Comparison of ENCODE assay signal across 34 cellular contexts in the genomic region with DNA sequence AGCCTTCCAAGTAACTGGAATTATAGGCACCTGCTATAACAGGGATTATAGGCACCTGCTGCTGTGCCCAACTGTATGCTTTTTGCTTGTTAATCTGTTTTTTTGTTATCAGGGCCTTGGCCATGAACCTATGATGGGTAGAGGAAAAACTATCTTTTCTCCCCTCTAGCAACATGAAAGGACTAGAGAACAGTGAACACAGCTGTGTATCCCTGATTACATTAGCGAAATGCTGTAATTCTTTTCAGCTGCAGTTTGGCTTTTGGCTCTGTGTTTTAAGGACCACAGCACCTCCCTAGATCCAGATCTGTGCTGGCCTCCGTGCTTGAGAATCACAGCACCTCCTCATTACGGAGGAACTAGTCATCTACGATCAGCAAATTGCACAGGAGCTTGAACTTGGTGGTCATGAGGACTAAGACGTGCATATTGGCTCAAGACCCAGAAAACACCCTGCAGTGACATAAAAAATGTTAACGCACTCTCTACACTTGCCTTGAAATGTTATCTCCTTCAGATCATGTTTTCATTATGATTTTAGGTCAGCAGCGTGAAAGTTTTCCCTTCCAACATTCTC. TPM values are rescaled to one million over a fixed set of nuclear protein-coding genes. Genes with fewer than 3 reads are reported as not detected.
"Had no signal": no experiment of that assay in that cellular context is flagged by ENCODE, and none has a peak within 500 bp of the region (broad histone marks: within the 10 kb centered on the region; RNA-seq: fewer than 3 reads in every experiment).

No MANE protein-coding gene starts in this region.

- ATAC-seq: activated CD8-positive, alpha-beta T cell treated with anti-CD3 and anti-CD28 coated beads for 36 hours; activated T-helper 17 cell treated with anti-CD3 and anti-CD28 coated beads, Interleukin-2, amount 50 U/mL, for 72 hours; Panc1 had no signal

- H3K4me1 ChIP-seq: SJCRH30 had no signal

- H3K27me3 Mint-ChIP-seq: activated CD4-positive, alpha-beta T cell treated with anti-CD3 and anti-CD28 coated beads, Interleukin-2, amount 10 ng/mL, durations not matched to agents 24 days and 14 days; activated CD8-positive, alpha-beta T cell treated with anti-CD3 and anti-CD28 coated beads for 36 hours; activated naive CD8-positive, alpha-beta T cell treated with anti-CD3 and anti-CD28 coated beads for 36 hours; activated T-helper 17 cell treated with anti-CD3 and anti-CD28 coated beads, Interleukin-2, amount 50 U/mL, for 72 hours had no signal

- H3K9me3 Mint-ChIP-seq: activated CD4-positive, alpha-beta T cell treated with anti-CD3 and anti-CD28 coated beads, Interleukin-2, amount 10 ng/mL, durations not matched to agents 24 days and 14 days; activated naive CD8-positive, alpha-beta T cell treated with anti-CD3 and anti-CD28 coated beads for 36 hours; activated T-helper 17 cell treated with anti-CD3 and anti-CD28 coated beads, Interleukin-2, amount 50 U/mL, for 72 hours had no signal

- H3K27ac Mint-ChIP-seq: activated CD4-positive, alpha-beta T cell treated with anti-CD3 and anti-CD28 coated beads, Interleukin-2, amount 10 ng/mL, durations not matched to agents 24 days and 14 days; activated CD8-positive, alpha-beta T cell treated with anti-CD3 and anti-CD28 coated beads for 36 hours; activated naive CD8-positive, alpha-beta T cell treated with anti-CD3 and anti-CD28 coated beads for 36 hours; activated T-cell treated with anti-CD3 and anti-CD28 coated beads, Interleukin-2, amount 50 U/mL, for 72 hours; activated T-helper 17 cell treated with anti-CD3 and anti-CD28 coated beads, Interleukin-2, amount 50 U/mL, for 72 hours had no signal

- H3K27ac ChIP-seq: SJCRH30, WERI-Rb-1 had no signal

- H3K27me3 ChIP-seq: SJCRH30 had no signal

- H3K4me1 Mint-ChIP-seq: activated T-helper 17 cell treated with anti-CD3 and anti-CD28 coated beads, Interleukin-2, amount 50 U/mL, for 72 hours had no signal

- DNase-seq: activated CD4-positive, alpha-beta T cell treated with anti-CD3 and anti-CD28 coated beads, Interleukin-2, amount 10 ng/mL, durations not matched to agents 24 days and 14 days; activated CD4-positive, alpha-beta T cell treated with anti-CD3 and anti-CD28 coated beads, Interleukin-2, amount 50 U/mL, for 4 hours; activated CD8-positive, alpha-beta T cell treated with anti-CD3 and anti-CD28 coated beads for 36 hours; activated effector memory CD4-positive, alpha-beta T cell treated with anti-CD3 and anti-CD28 coated beads, Interleukin-2, amount 50 U/mL, for 16 hours; activated naive CD4-positive, alpha-beta T cell; activated naive CD4-positive, alpha-beta T cell treated with anti-CD3 and anti-CD28 coated beads, Interleukin-2, amount 50 U/mL, for 16 hours; activated naive CD8-positive, alpha-beta T cell treated with anti-CD3 and anti-CD28 coated beads for 36 hours; activated T-cell treated with anti-CD3 and anti-CD28 coated beads, Interleukin-2, amount 50 U/mL, for 1 hour; activated T-cell treated with anti-CD3 and anti-CD28 coated beads, Interleukin-2, amount 50 U/mL, for 72 hours; amniotic stem cell; aorta; KG1; MM.1S; MV-4-11; NCI-H1092 treated with DMSO at 0.1 percent for 48 hours; NCI-H1417 treated with DMSO at 0.1 percent for 48 hours; NCI-H187 treated with DMSO at 0.1 percent for 48 hours; NCI-H2081; NCI-H226; NCI-H524 treated with DMSO at 0.1 percent for 48 hours; SHP77; SJCRH30; SW 1271; T1000; WERI-Rb-1 had no signal

- H3K4me3 Mint-ChIP-seq: activated CD4-positive, alpha-beta T cell treated with anti-CD3 and anti-CD28 coated beads, Interleukin-2, amount 10 ng/mL, durations not matched to agents 24 days and 14 days; activated CD8-positive, alpha-beta T cell treated with anti-CD3 and anti-CD28 coated beads for 36 hours; activated naive CD8-positive, alpha-beta T cell treated with anti-CD3 and anti-CD28 coated beads for 36 hours; activated T-helper 17 cell treated with anti-CD3 and anti-CD28 coated beads, Interleukin-2, amount 50 U/mL, for 72 hours had no signal

RNA-seq across cellular contexts. Expression of a gene that starts 57.7 kb away (rescaled TPM):
- total RNA-seq: activated CD4-positive, alpha-beta T cell treated with anti-CD3 and anti-CD28 coated beads, Interleukin-2, amount 10 ng/mL, durations not matched to agents 24 days and 14 days; activated CD8-positive, alpha-beta memory T cell treated with anti-CD3 and anti-CD28 coated beads for 36 hours; activated CD8-positive, alpha-beta T cell treated with anti-CD3 and anti-CD28 coated beads for 36 hours; activated naive CD8-positive, alpha-beta T cell treated with anti-CD3 and anti-CD28 coated beads for 36 hours; activated T-cell treated with anti-CD3 and anti-CD28 coated beads, Interleukin-2, amount 50 U/mL, for 72 hours; activated T-helper 17 cell treated with anti-CD3 and anti-CD28 coated beads, Interleukin-2, amount 50 U/mL, for 72 hours; aorta; cardiac septum; LHCN-M2; NCI-H460; RPMI7951; SJCRH30; T-helper 1 cell treated with Interleukin-12 subunit alpha and Interleukin-12 subunit beta and Interleukin-4 antibody, amounts not matched to agents 30 ng/mL and 1 ng/mL, for 36 hours; T-helper 2 cell treated with Interferon-gamma antibody and Interleukin-4, amounts not matched to agents 100 ng/mL and 5 ng/mL, for 36 hours had no signal
